ENCODE assay signal across 10 cellular contexts in the genomic region with DNA sequence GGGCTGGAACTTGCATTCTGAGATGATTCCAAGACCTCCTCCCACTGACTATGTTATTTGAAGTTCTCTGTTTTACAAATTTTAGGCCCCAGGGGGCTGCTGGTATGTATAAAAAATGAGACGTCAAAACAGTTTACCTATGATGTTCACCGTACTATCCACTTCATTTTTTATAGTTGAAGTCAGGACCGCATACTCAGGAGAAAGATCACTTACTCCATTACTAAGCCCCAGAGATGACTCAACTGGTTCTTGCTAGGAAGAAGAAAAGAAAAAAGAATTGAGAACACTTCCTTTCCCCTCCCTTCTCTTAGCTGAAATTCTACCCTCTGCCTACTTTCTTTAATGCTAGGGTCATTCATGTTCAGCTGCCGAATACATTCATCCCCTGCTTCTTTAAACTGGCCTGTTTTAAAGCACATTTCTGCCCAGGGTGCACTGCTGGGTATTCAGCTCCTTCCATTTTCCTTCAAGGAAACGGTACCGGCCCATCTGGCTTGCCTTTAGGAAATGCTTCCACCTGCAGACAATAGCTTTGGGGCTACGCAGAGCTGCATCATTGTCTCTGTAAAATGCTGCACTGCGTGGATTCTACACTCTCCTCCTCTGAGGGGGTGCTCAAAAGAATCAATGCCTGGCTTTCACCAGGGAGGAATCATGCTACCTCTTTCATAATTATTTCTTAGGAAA.
DNase-seq lines count a peak whose midpoint lies in the region; ATAC-seq and TF ChIP-seq lines count a peak whose summit lies in the region.
"Had no signal": no experiment of that assay in that cellular context is flagged by ENCODE, and none has a peak within 500 bp of the region (broad histone marks: within the 10 kb centered on the region; RNA-seq: fewer than 3 reads in every experiment).

No MANE protein-coding gene starts in this region.

- H3K36me3 ChIP-seq in KOPT-K1 (ENCODE audit: insufficient read depth, low read length): peaks cover 41% of the 10 kb centered on the region

- no peak for TF ChIP-seq POLR2A in GM18505 (IDR thresholded peaks at IDR 0.05; ENCODE audit: borderline replicate concordance, extremely low read depth, insufficient read depth, insufficient read length)

- no peaks in the 10 kb centered on the region for H3K9me3 ChIP-seq in KOPT-K1 (ENCODE audit: insufficient read depth, low read length, poor library complexity, severe bottlenecking)
- H3K9me3 ChIP-seq: left lung had no signal

- ATAC-seq in natural killer cell treated with Interleukin-12 subunit alpha and Interleukin-12 subunit beta and Interleukin-15 and Interleukin-18, amount 100 ng/mL, for 72 hours: no peak
- ATAC-seq in GM18505 (IDR thresholded peaks at IDR 0.05; ENCODE audit: unreplicated experiment): no peak
- no peak for ATAC-seq in HG03460 (IDR thresholded peaks at IDR 0.05; ENCODE audit: unreplicated experiment)
- ATAC-seq: left lung had no signal

- H3K4me3 Mint-ChIP-seq in natural killer cell treated with Interleukin-12 subunit alpha and Interleukin-12 subunit beta and Interleukin-15 and Interleukin-18, amount 100 ng/mL, for 72 hours: peak overlapping the region; percentile 79

- no peaks in the 10 kb centered on the region for H3K27me3 Mint-ChIP-seq in natural killer cell treated with Interleukin-12 subunit alpha and Interleukin-12 subunit beta and Interleukin-15 and Interleukin-18, amount 100 ng/mL, for 72 hours

- H3K4me1 Mint-ChIP-seq in natural killer cell treated with Interleukin-12 subunit alpha and Interleukin-12 subunit beta and Interleukin-15 and Interleukin-18, amount 100 ng/mL, for 72 hours (ENCODE audit: low read depth in 2 of 2): peaks cover 55 to 56% of the 10 kb centered on the region in 2 donors

- H3K9me3 Mint-ChIP-seq in natural killer cell treated with Interleukin-12 subunit alpha and Interleukin-12 subunit beta and Interleukin-15 and Interleukin-18, amount 100 ng/mL, for 72 hours: no peaks in the 10 kb centered on the region

- DNase-seq in AG20443 (ENCODE audit: low spot score) (peak; percentile 56), GDM1 (lab: John Stamatoyannopoulos, UW) (no peak)
- no peak for DNase-seq in natural killer cell treated with Interleukin-12 subunit alpha and Interleukin-12 subunit beta and Interleukin-15 and Interleukin-18, amount 100 ng/mL, for 72 hours (ENCODE audit: low spot score)
- no peak for DNase-seq in stimulated activated CD4-positive, alpha-beta T cell treated with anti-CD3 and anti-CD28 coated beads, Interleukin-4, amount 100 ng/mL, for 1 hour
- DNase-seq: activated CD8-positive, alpha-beta memory T cell treated with anti-CD3 and anti-CD28 coated beads, Interleukin-2, amount 50 U/mL, for 4 hours; left lung had no signal

- H3K27ac Mint-ChIP-seq in natural killer cell treated with Interleukin-12 subunit alpha and Interleukin-12 subunit beta and Interleukin-15 and Interleukin-18, amount 100 ng/mL, for 72 hours: peak overlapping the region; percentile 84 to 91

- H3K36me3 Mint-ChIP-seq in natural killer cell treated with Interleukin-12 subunit alpha and Interleukin-12 subunit beta and Interleukin-15 and Interleukin-18, amount 100 ng/mL, for 72 hours: peaks cover 40% of the 10 kb centered on the region

- H3K27ac ChIP-seq in KOPT-K1 (ENCODE audit: low read depth, low read length, poor library complexity, severe bottlenecking): peak overlapping the region; percentile 69
- H3K27ac ChIP-seq in cingulate gyrus (ENCODE audit: low read depth, low read length): peak overlapping the region; percentile 31
